14 cellular contexts compared by ENCODE assay signal in the genomic region with DNA sequence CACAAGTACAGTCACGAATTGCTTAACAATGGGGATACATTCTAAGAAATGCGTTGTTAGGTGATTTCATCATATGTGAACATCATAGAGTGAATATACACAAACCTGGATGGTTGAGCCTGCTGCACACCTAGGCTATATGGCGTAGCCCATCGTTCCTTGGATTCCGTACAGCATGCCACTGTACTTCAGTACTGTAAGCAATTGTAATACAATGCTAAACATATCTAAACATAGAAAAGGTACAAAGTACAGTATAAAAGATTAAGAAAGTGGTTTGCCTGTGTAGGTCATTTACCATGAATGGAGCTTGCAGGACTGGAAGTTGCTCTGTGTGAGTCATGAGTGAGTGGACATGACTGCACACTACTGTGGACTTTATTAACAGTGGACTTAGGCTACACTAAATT.
A peak's percentile ranks its signal among the peaks of the same experiment; 100 is the strongest.
DNase-seq lines count a peak whose midpoint lies in the region; ATAC-seq, FAIRE-seq and TF ChIP-seq lines count a peak whose summit lies in the region.
"Had no signal": no experiment of that assay in that cellular context is flagged by ENCODE, and none has a peak within 500 bp of the region (broad histone marks: within the 10 kb centered on the region; RNA-seq: fewer than 3 reads in every experiment).

No MANE protein-coding gene starts in this region.

- peak; percentile 4 for DNase-seq in SIG-M5 treated with dmso at 0.1 percent for 504 hours (lab: John Stamatoyannopoulos, UW; ENCODE audit: unreplicated experiment)
- no peak for DNase-seq in SIG-M5 (lab: John Stamatoyannopoulos, UW)
- peak; percentile 47 for DNase-seq in T1000 (lab: John Stamatoyannopoulos, UW)
- DNase-seq in fibroblast of villous mesenchyme (ENCODE audit: low read depth) = peak; percentile 62
- peak; percentile 89 for DNase-seq in small intestine
- DNase-seq in esophagus squamous epithelium (lab: John Stamatoyannopoulos, UW) = no peak
- DNase-seq: cerebellar nuclear complex, DND-41, hypothalamus, NCI-H2107 had no signal

- no peak for TF ChIP-seq CTCF in fibroblast of villous mesenchyme (IDR thresholded peaks at IDR 0.05; ENCODE audit: insufficient read depth, low read depth, low read length)
- TF ChIP-seq CTCF in esophagus squamous epithelium (IDR thresholded peaks at IDR 0.05) = no peak

- no peak for TF ChIP-seq POLR2A in esophagus squamous epithelium (IDR thresholded peaks at IDR 0.05)

- H3K4me3 ChIP-seq in fibroblast of villous mesenchyme (ENCODE audit: low read depth, low read length) = no peak overlapping the region
- H3K4me3 ChIP-seq in small intestine (ENCODE audit: low read depth in 1 of 2, low read length in 2 of 2) = no peak overlapping the region
- no peak overlapping the region for H3K4me3 ChIP-seq in esophagus squamous epithelium

- H3K36me3 ChIP-seq in small intestine (ENCODE audit: control insufficient read depth in 2 of 2, insufficient read depth in 2 of 2, low read length in 2 of 2) (no peaks in the 10 kb centered on the region), esophagus squamous epithelium (no peaks in the 10 kb centered on the region)

- H3K27ac ChIP-seq in small intestine (ENCODE audit: low read depth in 1 of 2, low read length in 1 of 2) = no peak overlapping the region
- H3K27ac ChIP-seq in esophagus squamous epithelium = no peak overlapping the region

- ATAC-seq in HG02610 (IDR thresholded peaks at IDR 0.05; ENCODE audit: unreplicated experiment) (no peak), HG03280 (IDR thresholded peaks at IDR 0.05; ENCODE audit: unreplicated experiment) (no peak)
- ATAC-seq: HepG2 had no signal

- 16 to 64% (median 46%) methylated on average over 5 of the region's 5 CpGs for WGBS in small intestine, 3 donors
- 71 to 75% methylated on average over 5 of the region's 5 CpGs for WGBS in esophagus squamous epithelium, 2 donors

- FAIRE-seq in small intestine (lab: Jason Lieb, UNC) = peak; percentile 81
- FAIRE-seq: A204.1, HepG2 had no signal

- H3K9me3 ChIP-seq in small intestine (ENCODE audit: control insufficient read depth, low read depth) (no peaks in the 10 kb centered on the region), esophagus squamous epithelium (no peaks in the 10 kb centered on the region)

- H3K4me1 ChIP-seq in small intestine (ENCODE audit: control insufficient read depth in 2 of 2, insufficient read depth in 1 of 2, low read depth in 1 of 2, low read length in 1 of 2) = peaks cover 2 to 3% of the 10 kb centered on the region in 2 donors
- peaks cover 9 to 73% (median 26%) of the 10 kb centered on the region in 3 donors for H3K4me1 ChIP-seq in esophagus squamous epithelium

- intact Hi-C loops in esophagus squamous epithelium (cut with DNase I) = no loop called here

- H3K27me3 ChIP-seq in small intestine (ENCODE audit: control insufficient read depth in 2 of 2, insufficient read depth in 2 of 2, low read length in 2 of 2) (no peaks in the 10 kb centered on the region), esophagus squamous epithelium (no peaks in the 10 kb centered on the region)

Comparison
In these comparisons a context has a peak if more than half of its experiments do, and no peak if none do; other contexts are left out.
1. DNase-seq: peak in SIG-M5 treated with dmso at 0.1 percent for 504 hours (single experiment), T1000 (single experiment), fibroblast of villous mesenchyme (single experiment) and small intestine (single experiment); none in SIG-M5 (single experiment) and esophagus squamous epithelium (single experiment).